In genomic region chr1:186819140-186819539, GRCh38 we compare ENCODE assay signal across 10 cellular contexts. TPM values are rescaled to one million over a fixed set of nuclear protein-coding genes. Genes with fewer than 3 reads are reported as not detected.
DNase-seq lines count a peak whose midpoint lies in the region; ATAC-seq and TF ChIP-seq lines count a peak whose summit lies in the region.
"Had no signal": no experiment of that assay in that cellular context is flagged by ENCODE, and none has a peak within 500 bp of the region (broad histone marks: within the 10 kb centered on the region; RNA-seq: fewer than 3 reads in every experiment).

No MANE protein-coding gene starts in this region.

- H3K4me1 Mint-ChIP-seq in activated CD4-positive, alpha-beta T cell treated with anti-CD3 and anti-CD28 coated beads for 36 hours, result no peaks in the 10 kb centered on the region

- no peak overlapping the region for H3K27ac ChIP-seq in ascending aorta
- H3K27ac ChIP-seq: epithelial cell of prostate had no signal

- CTCF ChIA-PET in activated CD4-positive, alpha-beta T cell treated with anti-CD3 and anti-CD28 coated beads for 36 hours (lab: Charles Lee), result no interaction called here

- no peak overlapping the region for H3K27ac Mint-ChIP-seq in activated CD4-positive, alpha-beta T cell treated with anti-CD3 and anti-CD28 coated beads for 36 hours

- no peak for TF ChIP-seq CTCF in ascending aorta (IDR thresholded peaks at IDR 0.05)

- DNase-seq in NOMO-1 (lab: John Stamatoyannopoulos, UW; ENCODE audit: unreplicated experiment in 2 of 2), result peak; percentile 54 to 85
- DNase-seq in non-pigmented ciliary epithelial cell (ENCODE audit: low read depth), result peak; percentile 60
- no peak for DNase-seq in activated CD4-positive, alpha-beta T cell treated with anti-CD3 and anti-CD28 coated beads for 36 hours
- no peak for DNase-seq in NCI-H82 treated with DMSO at 0.1 percent for 48 hours (lab: John Stamatoyannopoulos, UW; ENCODE audit: unreplicated experiment)
- DNase-seq in ascending aorta (ENCODE audit: low spot score in 2 of 2), result no peak
- DNase-seq in stimulated activated CD4-positive, alpha-beta T cell treated with anti-CD3 and anti-CD28 coated beads, Interleukin-12 subunit alpha, Interleukin-12 subunit beta, amount 100 ng/mL, for 4 hours, result no peak
- DNase-seq: NCI-H510A had no signal

- peaks cover 4% of the 10 kb centered on the region for H3K27me3 Mint-ChIP-seq in activated CD4-positive, alpha-beta T cell treated with anti-CD3 and anti-CD28 coated beads for 36 hours

- H3K9me3 Mint-ChIP-seq in activated CD4-positive, alpha-beta T cell treated with anti-CD3 and anti-CD28 coated beads for 36 hours (ENCODE audit: low read depth), result no peaks in the 10 kb centered on the region

- H3K36me3 Mint-ChIP-seq in activated CD4-positive, alpha-beta T cell treated with anti-CD3 and anti-CD28 coated beads for 36 hours (ENCODE audit: low read depth), result no peaks in the 10 kb centered on the region

- no peaks in the 10 kb centered on the region for H3K4me1 ChIP-seq in ascending aorta

- ATAC-seq in GM18873 (IDR thresholded peaks at IDR 0.05; ENCODE audit: low FRiP score, unreplicated experiment), result peak; percentile 66
- ATAC-seq in HG02798 (IDR thresholded peaks at IDR 0.05; ENCODE audit: poor library complexity, unreplicated experiment), result peak; percentile 80
- ATAC-seq in activated CD4-positive, alpha-beta T cell treated with anti-CD3 and anti-CD28 coated beads for 36 hours, result no peak

- H3K9me3 ChIP-seq in ascending aorta, result no peaks in the 10 kb centered on the region

- intact Hi-C loops in activated CD4-positive, alpha-beta T cell treated with anti-CD3 and anti-CD28 coated beads for 36 hours (cut with DNase I, micrococcal nuclease), result no loop called here
- intact Hi-C loops in ascending aorta (cut with DNase I), result no loop called here

- H3K4me3 ChIP-seq in ascending aorta, result no peak overlapping the region

- no peaks in the 10 kb centered on the region for H3K27me3 ChIP-seq in ascending aorta

- no peaks in the 10 kb centered on the region for H3K36me3 ChIP-seq in ascending aorta

- H3K4me3 Mint-ChIP-seq in activated CD4-positive, alpha-beta T cell treated with anti-CD3 and anti-CD28 coated beads for 36 hours, result no peak overlapping the region

- POLR2A ChIA-PET in activated CD4-positive, alpha-beta T cell treated with anti-CD3 and anti-CD28 coated beads for 36 hours (lab: Charles Lee), result no interaction called here

RNA-seq across cellular contexts. Expression of gene PLA2G4A, which starts 9.6 kb away (rescaled TPM):
- under 1 TPM; 0.53 to 0.62 TPM for total RNA-seq in activated CD4-positive, alpha-beta T cell treated with anti-CD3 and anti-CD28 coated beads for 36 hours
- total RNA-seq in ascending aorta, result 0.75 TPM

Comparison
In these comparisons a context has a peak if more than half of its experiments do, and no peak if none do; other contexts are left out.
1. DNase-seq: peak in NOMO-1 (2 of 2) and non-pigmented ciliary epithelial cell (single experiment); none in activated CD4-positive, alpha-beta T cell treated with anti-CD3 and anti-CD28 coated beads for 36 hours (single experiment), NCI-H82 treated with DMSO at 0.1 percent for 48 hours (single experiment), ascending aorta (0 of 2) and stimulated activated CD4-positive, alpha-beta T cell treated with anti-CD3 and anti-CD28 coated beads, Interleukin-12 subunit alpha, Interleukin-12 subunit beta, amount 100 ng/mL, for 4 hours (single experiment).